ENCODE assay signal across 8 cellular contexts in genomic region chr17:49315551-49315951, GRCh38. TPM values are rescaled to one million over a fixed set of nuclear protein-coding genes. Genes with fewer than 3 reads are reported as not detected.
DNase-seq lines count a peak whose midpoint lies in the region; ATAC-seq, FAIRE-seq and TF ChIP-seq lines count a peak whose summit lies in the region.

No MANE protein-coding gene starts in this region.

- CTCF ChIA-PET in H1 (lab: Charles Lee; ENCODE audit: partially characterized antibody) = interaction anchor here (0.6 to 7.7 kb wide), 18 partner anchors 9 to 247 kb away, joined by 3 to 80 read pairs (median 4); no protein-coding TSS in a partner anchor

- H3K79me1 ChIP-seq in H1 (ENCODE audit: low read depth, low read length) (no peaks in the 10 kb centered on the region; the same call in 1 of the 2 replicates), mesenchymal stem cell (replicated peaks; ENCODE audit: low read length, poor library complexity, severe bottlenecking) (peaks cover 17% of the 10 kb centered on the region)

- ATAC-seq in HG03571 (IDR thresholded peaks at IDR 0.05; ENCODE audit: unreplicated experiment) (peak; percentile 74), GM21528 (IDR thresholded peaks at IDR 0.05; ENCODE audit: low FRiP score, unreplicated experiment) (no peak)

- H3K23ac ChIP-seq in H1 (ENCODE audit: insufficient read length) = no peak overlapping the region
- no peak overlapping the region for H3K23ac ChIP-seq in mesenchymal stem cell (ENCODE audit: low read length in 2 of 2)

- TF ChIP-seq POLR2A in H1 (IDR thresholded peaks at IDR 0.05; ENCODE audit: control extremely low read depth in 1 of 2, low read depth in 2 of 2, low read length in 2 of 2) = no peak

- H2BK5ac ChIP-seq in H1 (ENCODE audit: low read depth, low read length) (no peak overlapping the region), mesenchymal stem cell (ENCODE audit: low read depth, low read length, poor library complexity, severe bottlenecking) (no peak overlapping the region)

- FAIRE-seq in H1 (lab: Jason Lieb, UNC) = peak; percentile 48

- no peak for TF ChIP-seq EP300 in H1 (IDR thresholded peaks at IDR 0.05; ENCODE audit: borderline replicate concordance in 1 of 2, low read depth in 2 of 2, low read length in 2 of 2)

- H2AK5ac ChIP-seq in H1 (ENCODE audit: low read depth, low read length) (no peak overlapping the region), mesenchymal stem cell (ENCODE audit: low read length, severe bottlenecking) (no peak overlapping the region)

- H3K9me3 ChIP-seq in H1 (ENCODE audit: insufficient read depth in 2 of 2, low read depth in 1 of 2, low read length in 1 of 2) (no peaks in the 10 kb centered on the region), mesenchymal stem cell (ENCODE audit: control insufficient read depth, low read length) (no peaks in the 10 kb centered on the region)

- TF ChIP-seq CTCF in H1 (IDR thresholded peaks at IDR 0.05; ENCODE audit: control extremely low read depth in 1 of 3, insufficient read depth in 1 of 3, low read depth in 1 of 3, low read length in 3 of 3) = peak; percentile 27 to 83 (median 71)

- H3K9ac ChIP-seq in H1 (replicated peaks in 1 of 4; ENCODE audit: extremely low read depth in 1 of 4, low read depth in 3 of 4, low read length in 3 of 4) = no peak overlapping the region
- peak overlapping the region; percentile 60 for H3K9ac ChIP-seq in mesenchymal stem cell (ENCODE audit: low read length)

- H3K18ac ChIP-seq in H1 (ENCODE audit: extremely low read depth, low read length) (no peak overlapping the region), mesenchymal stem cell (ENCODE audit: low read depth in 1 of 2, low read length in 2 of 2) (no peak overlapping the region)

- H3K14ac ChIP-seq in H1 (ENCODE audit: insufficient read length) (no peak overlapping the region), mesenchymal stem cell (ENCODE audit: low read length in 2 of 2) (no peak overlapping the region)

- H3K36me3 ChIP-seq in H1 (ENCODE audit: control insufficient read depth in 2 of 4, insufficient read depth in 4 of 4, low read length in 3 of 4) = peaks cover 0 to 7% (median 0%) of the 10 kb centered on the region in 4 experiments; a peak in 1 of 8 replicates
- peaks cover 13 to 24% of the 10 kb centered on the region in 2 experiments for H3K36me3 ChIP-seq in mesenchymal stem cell (ENCODE audit: control insufficient read depth in 1 of 2, insufficient read depth in 2 of 2, low read depth in 1 of 2, low read length in 2 of 2)

- H4K8ac ChIP-seq in H1 (ENCODE audit: extremely low read depth, insufficient read depth, low read length) = no peak overlapping the region
- H4K8ac ChIP-seq in mesenchymal stem cell (ENCODE audit: low read length) = no peak overlapping the region

- peak; percentile 96 to 98 for TF ChIP-seq RAD21 in H1 (IDR thresholded peaks at IDR 0.05 in 1 of 2, conservative IDR thresholded peaks at IDR 0.05 in 1 of 2; ENCODE audit: low read depth in 2 of 2, low read length in 2 of 2)

- POLR2A ChIA-PET in H1 (lab: Charles Lee; ENCODE audit: partially characterized antibody) = no interaction called here

- DNase-seq in GF-D8 (lab: John Stamatoyannopoulos, UW) = peak; percentile 59
- DNase-seq in NOMO-1 (lab: John Stamatoyannopoulos, UW; ENCODE audit: unreplicated experiment in 2 of 2) = peak; percentile 70 to 77
- peak; percentile 60 to 76 for DNase-seq in activated CD8-positive, alpha-beta memory T cell treated with anti-CD3 and anti-CD28 coated beads for 4 hours (ENCODE audit: low read depth in 2 of 2)
- DNase-seq in H1 (ENCODE audit: low read depth in 1 of 2, low spot score in 2 of 2) = peak; percentile 31 to 62
- peak; percentile 85 for DNase-seq in mesenchymal stem cell
- peak; percentile 39 to 73 for DNase-seq in stimulated activated CD8-positive, alpha-beta memory T cell treated with anti-CD3 and anti-CD28 coated beads, Interleukin-15, amount 100 ng/mL, for 4 hours (ENCODE audit: low read depth in 2 of 2)

- H4K20me1 ChIP-seq in H1 (replicated peaks in 1 of 2; ENCODE audit: control insufficient read depth in 1 of 2, insufficient read depth in 2 of 2, low read length in 2 of 2) = no peaks in the 10 kb centered on the region

- H2BK120ac ChIP-seq in H1 (replicated peaks; ENCODE audit: low read depth, low read length) (no peak overlapping the region), mesenchymal stem cell (ENCODE audit: low read depth, low read length) (no peak overlapping the region)

- H2BK20ac ChIP-seq in H1 (ENCODE audit: low read length) = no peak overlapping the region

- WGBS in H1 (ENCODE audit: extremely low coverage in 1 of 2, insufficient coverage in 1 of 2, insufficient read length in 1 of 2, insufficient replicate concordance in 2 of 2, low coverage in 1 of 2, low lambda C conversion rate in 2 of 2, missing lambda C conversion rate in 1 of 2), 2 experiments = 56% methylated on average over 4 of the region's 4 CpGs; no CpG with 5 or more reads in 1 of the 2 experiments
- WGBS in mesenchymal stem cell = 3% methylated on average over 3 of the region's 4 CpGs

- no peak overlapping the region for H4K5ac ChIP-seq in H1 (ENCODE audit: insufficient read length, low read depth, low read length)

- no peaks in the 10 kb centered on the region for H3K27me3 ChIP-seq in H1 (replicated peaks in 1 of 4; ENCODE audit: control insufficient read depth in 3 of 4, extremely low read depth in 1 of 4, insufficient read depth in 3 of 4, low read length in 3 of 4)
- H3K27me3 ChIP-seq in mesenchymal stem cell (ENCODE audit: control insufficient read depth in 1 of 2, insufficient read depth in 1 of 2, low read length in 2 of 2) = no peaks in the 10 kb centered on the region

- H2AFZ ChIP-seq in H1 (ENCODE audit: low read length) (no peak overlapping the region), mesenchymal stem cell (ENCODE audit: low read depth, low read length) (no peak overlapping the region)

- H3K4me2 ChIP-seq in H1 (ENCODE audit: insufficient read depth in 1 of 2, low read depth in 2 of 2, low read length in 2 of 2) (no peak overlapping the region), mesenchymal stem cell (ENCODE audit: low read length, poor library complexity, severe bottlenecking) (no peak overlapping the region)

- H3K4me3 ChIP-seq in H1 (ENCODE audit: extremely low read depth in 1 of 4, insufficient read depth in 2 of 4, low read depth in 3 of 4, low read length in 4 of 4) (no peak overlapping the region), mesenchymal stem cell (ENCODE audit: insufficient read depth in 1 of 2, low read depth in 1 of 2, low read length in 2 of 2) (peak overlapping the region in 1 of 2 experiments; percentile 57)

- H3K79me2 ChIP-seq in H1 (ENCODE audit: control insufficient read depth in 1 of 2, insufficient read depth in 2 of 2, low read length in 2 of 2) = no peaks in the 10 kb centered on the region; a peak in 1 of 4 replicates

- H2BK15ac ChIP-seq in H1 (ENCODE audit: low read length) (no peak overlapping the region), mesenchymal stem cell (ENCODE audit: low read depth, poor library complexity, severe bottlenecking) (no peak overlapping the region)

- H3K23me2 ChIP-seq in H1 (ENCODE audit: low read depth, low read length) = no peaks in the 10 kb centered on the region

- H2BK12ac ChIP-seq in H1 (ENCODE audit: low read depth, low read length) (no peak overlapping the region), mesenchymal stem cell (ENCODE audit: low read length in 2 of 2) (no peak overlapping the region)

- H3K4ac ChIP-seq in H1 (replicated peaks; ENCODE audit: insufficient read length, low read depth, low read length) (no peak overlapping the region), mesenchymal stem cell (ENCODE audit: low read depth in 1 of 2, low read length in 2 of 2) (no peak overlapping the region)

- H3K56ac ChIP-seq in H1 (replicated peaks; ENCODE audit: insufficient read length, low read depth, low read length) = no peak overlapping the region

- H3K4me1 ChIP-seq in H1 (replicated peaks in 1 of 4; ENCODE audit: control insufficient read depth in 3 of 4, insufficient read depth in 4 of 4, low read length in 3 of 4) (no peaks in the 10 kb centered on the region), mesenchymal stem cell (ENCODE audit: control insufficient read depth, insufficient read depth, low read depth, low read length) (no peaks in the 10 kb centered on the region)

- H3K27ac ChIP-seq in H1 (ENCODE audit: low read depth, low read length) (no peak overlapping the region), mesenchymal stem cell (ENCODE audit: low read length, poor library complexity, severe bottlenecking) (no peak overlapping the region)

- no peak overlapping the region for H4K91ac ChIP-seq in H1 (replicated peaks; ENCODE audit: insufficient read length, low read length)
- no peak overlapping the region for H4K91ac ChIP-seq in mesenchymal stem cell (ENCODE audit: low read length)

TF ChIP-seq in H1, 55 proteins besides CTCF, POLR2A, EP300 and RAD21 (continues in another document):
- TF ChIP-seq GTF2F1 (IDR thresholded peaks at IDR 0.05; ENCODE audit: borderline replicate concordance, low read depth, low read length) = no peak
- no peak for TF ChIP-seq SP4 (IDR thresholded peaks at IDR 0.05; ENCODE audit: low read length)
- TF ChIP-seq, protein P1, sequence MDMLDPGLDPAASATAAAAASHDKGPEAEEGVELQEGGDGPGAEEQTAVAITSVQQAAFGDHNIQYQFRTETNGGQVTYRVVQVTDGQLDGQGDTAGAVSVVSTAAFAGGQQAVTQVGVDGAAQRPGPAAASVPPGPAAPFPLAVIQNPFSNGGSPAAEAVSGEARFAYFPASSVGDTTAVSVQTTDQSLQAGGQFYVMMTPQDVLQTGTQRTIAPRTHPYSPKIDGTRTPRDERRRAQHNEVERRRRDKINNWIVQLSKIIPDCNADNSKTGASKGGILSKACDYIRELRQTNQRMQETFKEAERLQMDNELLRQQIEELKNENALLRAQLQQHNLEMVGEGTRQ (IDR thresholded peaks at IDR 0.05; ENCODE audit: low read length) = no peak
- TF ChIP-seq JUND (IDR thresholded peaks at IDR 0.05; ENCODE audit: low read length) = peak; percentile 55; the same call in 1 of the 2 replicates
- TF ChIP-seq TCF12 (IDR thresholded peaks at IDR 0.05; ENCODE audit: low read depth, low read length) = no peak
- no peak for TF ChIP-seq TEAD4 (IDR thresholded peaks at IDR 0.05; ENCODE audit: low read depth, low read length)
- TF ChIP-seq MAFK (IDR thresholded peaks at IDR 0.05; ENCODE audit: low read depth, low read length) = 0 out of 2 replicates have a peak, but pooled peaks have one; percentile 27

RNA-seq across cellular contexts. Expression of gene ZNF652, which starts 46.5 kb away (rescaled TPM):
- total RNA-seq in H1 (2021; fragmentation: NEBNext Ultra II Directional; extraction: Animal tissue kit (Norgen Biotek cat#: 25700)) = 36.5 and 39.6 TPM in 2 replicates
- 7.3 and 13.5 TPM in 2 replicates for polyA plus RNA-seq in H1 (2011; rRNA removed)
- polyA plus RNA-seq in H1 (2011; cell fraction: cytosol; rRNA removed) = 11.6 TPM
- 9.3 TPM for polyA plus RNA-seq in H1 (2011; cell fraction: nucleus; rRNA removed)
- 9.3 to 17.5 TPM (median 12.0 TPM) in 4 replicates for polyA plus RNA-seq in H1 (2012, experiment 1 of 2)
- 2.8 TPM for polyA plus RNA-seq in H1 (2012, experiment 2 of 2)
- 19.5 TPM for polyA plus RNA-seq in H1 (2013, experiment 1 of 2)
- polyA plus RNA-seq in H1 (2013, experiment 2 of 2) = 17.9 TPM
- 54.1 and 54.5 TPM in 2 replicates for polyA minus RNA-seq in H1 (2011; rRNA and poly(A)+ RNA removed)
- polyA minus RNA-seq in H1 (2011; cell fraction: cytosol; rRNA and poly(A)+ RNA removed) = 27.1 TPM
- 36.1 TPM for polyA minus RNA-seq in H1 (2011; cell fraction: nucleus; rRNA and poly(A)+ RNA removed)
- 13.6 TPM for polyA plus RNA-seq in mesenchymal stem cell (2013, experiment 1 of 2)
- 14.5 TPM for polyA plus RNA-seq in mesenchymal stem cell (2013, experiment 2 of 2)
